In the genomic region with DNA sequence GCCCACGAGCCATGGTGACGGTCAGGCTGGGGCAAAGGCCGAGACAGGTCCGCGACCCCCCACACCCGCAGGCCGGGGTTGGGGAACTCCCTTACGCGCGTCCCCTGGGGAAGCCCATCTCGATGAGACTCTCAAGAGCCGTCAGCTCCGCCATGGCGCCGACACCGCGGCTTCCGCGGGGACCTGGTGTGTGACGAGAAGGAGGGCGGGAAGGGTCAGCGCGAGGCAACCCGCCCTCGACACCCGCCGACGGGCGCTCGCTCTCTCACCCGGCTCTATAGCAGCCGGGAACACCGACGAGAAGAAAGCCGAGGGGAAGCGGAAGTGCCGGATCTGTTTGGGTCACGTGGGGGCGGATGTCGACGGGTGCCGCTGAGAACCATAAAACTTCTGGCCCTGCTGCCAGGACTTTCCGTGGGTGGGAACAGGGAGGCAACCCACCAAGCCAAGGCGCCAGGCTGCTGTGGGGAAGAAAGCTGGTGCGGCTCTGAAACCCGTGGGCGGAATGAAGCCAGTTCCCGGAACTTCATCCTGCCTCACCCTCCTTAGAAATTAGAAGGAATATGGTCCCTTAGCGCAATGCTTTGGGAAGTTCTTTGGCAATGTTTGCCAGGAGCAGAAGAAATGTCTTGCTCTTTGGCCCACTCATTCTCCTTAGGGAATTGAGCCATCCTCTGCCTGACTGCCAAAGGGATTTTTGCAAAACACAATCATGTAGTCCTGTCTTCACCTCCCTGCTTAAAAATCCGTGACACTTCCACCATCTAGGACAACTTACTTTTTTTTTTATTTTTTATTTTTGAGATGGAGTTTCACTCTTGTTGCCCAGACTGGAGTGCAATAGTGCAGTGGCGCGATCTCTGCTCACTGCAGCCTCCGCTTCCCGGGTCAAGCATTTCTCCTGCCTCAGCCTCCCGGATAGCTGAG, we compare ENCODE assay signal across 1 cellular context.
A peak's percentile ranks its signal among the peaks of the same experiment; 100 is the strongest.
TF ChIP-seq lines count a peak whose summit lies in the region.

A gene with protein sequence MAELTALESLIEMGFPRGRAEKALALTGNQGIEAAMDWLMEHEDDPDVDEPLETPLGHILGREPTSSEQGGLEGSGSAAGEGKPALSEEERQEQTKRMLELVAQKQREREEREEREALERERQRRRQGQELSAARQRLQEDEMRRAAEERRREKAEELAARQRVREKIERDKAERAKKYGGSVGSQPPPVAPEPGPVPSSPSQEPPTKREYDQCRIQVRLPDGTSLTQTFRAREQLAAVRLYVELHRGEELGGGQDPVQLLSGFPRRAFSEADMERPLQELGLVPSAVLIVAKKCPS (minus strand): TSS at position 304 of the 927 bp plus-strand sequence. CDS start 150 bp downstream, at position 154.

TF ChIP-seq in WTC11, 78 proteins besides CTCF, POLR2A, EP300 and RAD21 (continued from another document and continues in another):
- TF ChIP-seq, protein P1, sequence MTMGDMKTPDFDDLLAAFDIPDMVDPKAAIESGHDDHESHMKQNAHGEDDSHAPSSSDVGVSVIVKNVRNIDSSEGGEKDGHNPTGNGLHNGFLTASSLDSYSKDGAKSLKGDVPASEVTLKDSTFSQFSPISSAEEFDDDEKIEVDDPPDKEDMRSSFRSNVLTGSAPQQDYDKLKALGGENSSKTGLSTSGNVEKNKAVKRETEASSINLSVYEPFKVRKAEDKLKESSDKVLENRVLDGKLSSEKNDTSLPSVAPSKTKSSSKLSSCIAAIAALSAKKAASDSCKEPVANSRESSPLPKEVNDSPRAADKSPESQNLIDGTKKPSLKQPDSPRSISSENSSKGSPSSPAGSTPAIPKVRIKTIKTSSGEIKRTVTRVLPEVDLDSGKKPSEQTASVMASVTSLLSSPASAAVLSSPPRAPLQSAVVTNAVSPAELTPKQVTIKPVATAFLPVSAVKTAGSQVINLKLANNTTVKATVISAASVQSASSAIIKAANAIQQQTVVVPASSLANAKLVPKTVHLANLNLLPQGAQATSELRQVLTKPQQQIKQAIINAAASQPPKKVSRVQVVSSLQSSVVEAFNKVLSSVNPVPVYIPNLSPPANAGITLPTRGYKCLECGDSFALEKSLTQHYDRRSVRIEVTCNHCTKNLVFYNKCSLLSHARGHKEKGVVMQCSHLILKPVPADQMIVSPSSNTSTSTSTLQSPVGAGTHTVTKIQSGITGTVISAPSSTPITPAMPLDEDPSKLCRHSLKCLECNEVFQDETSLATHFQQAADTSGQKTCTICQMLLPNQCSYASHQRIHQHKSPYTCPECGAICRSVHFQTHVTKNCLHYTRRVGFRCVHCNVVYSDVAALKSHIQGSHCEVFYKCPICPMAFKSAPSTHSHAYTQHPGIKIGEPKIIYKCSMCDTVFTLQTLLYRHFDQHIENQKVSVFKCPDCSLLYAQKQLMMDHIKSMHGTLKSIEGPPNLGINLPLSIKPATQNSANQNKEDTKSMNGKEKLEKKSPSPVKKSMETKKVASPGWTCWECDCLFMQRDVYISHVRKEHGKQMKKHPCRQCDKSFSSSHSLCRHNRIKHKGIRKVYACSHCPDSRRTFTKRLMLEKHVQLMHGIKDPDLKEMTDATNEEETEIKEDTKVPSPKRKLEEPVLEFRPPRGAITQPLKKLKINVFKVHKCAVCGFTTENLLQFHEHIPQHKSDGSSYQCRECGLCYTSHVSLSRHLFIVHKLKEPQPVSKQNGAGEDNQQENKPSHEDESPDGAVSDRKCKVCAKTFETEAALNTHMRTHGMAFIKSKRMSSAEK (CRISPR knock-in tag; IDR thresholded peaks at IDR 0.05; ENCODE audit: borderline replicate concordance): no peak
- TF ChIP-seq RELA (CRISPR knock-in tag; IDR thresholded peaks at IDR 0.05; ENCODE audit: borderline replicate concordance): no peak
- 0 out of 2 replicates have a peak, but pooled peaks have one; percentile 38 for TF ChIP-seq ATF1 (CRISPR knock-in tag; IDR thresholded peaks at IDR 0.05)
- TF ChIP-seq, protein P2, sequence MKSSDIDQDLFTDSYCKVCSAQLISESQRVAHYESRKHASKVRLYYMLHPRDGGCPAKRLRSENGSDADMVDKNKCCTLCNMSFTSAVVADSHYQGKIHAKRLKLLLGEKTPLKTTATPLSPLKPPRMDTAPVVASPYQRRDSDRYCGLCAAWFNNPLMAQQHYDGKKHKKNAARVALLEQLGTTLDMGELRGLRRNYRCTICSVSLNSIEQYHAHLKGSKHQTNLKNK (CRISPR knock-in tag; IDR thresholded peaks at IDR 0.05): no peak
- no peak for TF ChIP-seq OVOL2 (CRISPR knock-in tag; IDR thresholded peaks at IDR 0.05; ENCODE audit: borderline replicate concordance)
- TF ChIP-seq CREM (CRISPR knock-in tag; IDR thresholded peaks at IDR 0.05): 0 out of 2 replicates have a peak, but pooled peaks have one; percentile 39
- no peak for TF ChIP-seq ZNF138 (CRISPR knock-in tag; conservative IDR thresholded peaks at IDR 0.05)
- TF ChIP-seq, protein P3, sequence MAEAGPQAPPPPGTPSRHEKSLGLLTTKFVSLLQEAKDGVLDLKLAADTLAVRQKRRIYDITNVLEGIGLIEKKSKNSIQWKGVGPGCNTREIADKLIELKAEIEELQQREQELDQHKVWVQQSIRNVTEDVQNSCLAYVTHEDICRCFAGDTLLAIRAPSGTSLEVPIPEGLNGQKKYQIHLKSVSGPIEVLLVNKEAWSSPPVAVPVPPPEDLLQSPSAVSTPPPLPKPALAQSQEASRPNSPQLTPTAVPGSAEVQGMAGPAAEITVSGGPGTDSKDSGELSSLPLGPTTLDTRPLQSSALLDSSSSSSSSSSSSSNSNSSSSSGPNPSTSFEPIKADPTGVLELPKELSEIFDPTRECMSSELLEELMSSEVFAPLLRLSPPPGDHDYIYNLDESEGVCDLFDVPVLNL (CRISPR knock-in tag; IDR thresholded peaks at IDR 0.05; ENCODE audit: borderline replicate concordance, low read depth): no peak
- TF ChIP-seq, protein P4, sequence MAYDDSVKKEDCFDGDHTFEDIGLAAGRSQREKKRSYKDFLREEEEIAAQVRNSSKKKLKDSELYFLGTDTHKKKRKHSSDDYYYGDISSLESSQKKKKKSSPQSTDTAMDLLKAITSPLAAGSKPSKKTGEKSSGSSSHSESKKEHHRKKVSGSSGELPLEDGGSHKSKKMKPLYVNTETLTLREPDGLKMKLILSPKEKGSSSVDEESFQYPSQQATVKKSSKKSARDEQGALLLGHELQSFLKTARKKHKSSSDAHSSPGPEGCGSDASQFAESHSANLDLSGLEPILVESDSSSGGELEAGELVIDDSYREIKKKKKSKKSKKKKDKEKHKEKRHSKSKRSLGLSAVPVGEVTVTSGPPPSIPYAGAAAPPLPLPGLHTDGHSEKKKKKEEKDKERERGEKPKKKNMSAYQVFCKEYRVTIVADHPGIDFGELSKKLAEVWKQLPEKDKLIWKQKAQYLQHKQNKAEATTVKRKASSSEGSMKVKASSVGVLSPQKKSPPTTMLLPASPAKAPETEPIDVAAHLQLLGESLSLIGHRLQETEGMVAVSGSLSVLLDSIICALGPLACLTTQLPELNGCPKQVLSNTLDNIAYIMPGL (CRISPR knock-in tag; IDR thresholded peaks at IDR 0.05): peak; percentile 58; the same call in 1 of the 2 replicates
- TF ChIP-seq IRF2 (CRISPR knock-in tag; IDR thresholded peaks at IDR 0.05; ENCODE audit: borderline replicate concordance, low read depth): no peak
- no peak for TF ChIP-seq ZNF121 (CRISPR knock-in tag; IDR thresholded peaks at IDR 0.05)
- TF ChIP-seq, protein P5, sequence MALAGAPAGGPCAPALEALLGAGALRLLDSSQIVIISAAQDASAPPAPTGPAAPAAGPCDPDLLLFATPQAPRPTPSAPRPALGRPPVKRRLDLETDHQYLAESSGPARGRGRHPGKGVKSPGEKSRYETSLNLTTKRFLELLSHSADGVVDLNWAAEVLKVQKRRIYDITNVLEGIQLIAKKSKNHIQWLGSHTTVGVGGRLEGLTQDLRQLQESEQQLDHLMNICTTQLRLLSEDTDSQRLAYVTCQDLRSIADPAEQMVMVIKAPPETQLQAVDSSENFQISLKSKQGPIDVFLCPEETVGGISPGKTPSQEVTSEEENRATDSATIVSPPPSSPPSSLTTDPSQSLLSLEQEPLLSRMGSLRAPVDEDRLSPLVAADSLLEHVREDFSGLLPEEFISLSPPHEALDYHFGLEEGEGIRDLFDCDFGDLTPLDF (CRISPR knock-in tag; IDR thresholded peaks at IDR 0.05): no peak
- no peak for TF ChIP-seq NR3C1 (CRISPR knock-in tag; conservative IDR thresholded peaks at IDR 0.05; ENCODE audit: low read depth)
- TF ChIP-seq NFE2L1 (CRISPR knock-in tag; IDR thresholded peaks at IDR 0.05): no peak
- TF ChIP-seq, protein P6, sequence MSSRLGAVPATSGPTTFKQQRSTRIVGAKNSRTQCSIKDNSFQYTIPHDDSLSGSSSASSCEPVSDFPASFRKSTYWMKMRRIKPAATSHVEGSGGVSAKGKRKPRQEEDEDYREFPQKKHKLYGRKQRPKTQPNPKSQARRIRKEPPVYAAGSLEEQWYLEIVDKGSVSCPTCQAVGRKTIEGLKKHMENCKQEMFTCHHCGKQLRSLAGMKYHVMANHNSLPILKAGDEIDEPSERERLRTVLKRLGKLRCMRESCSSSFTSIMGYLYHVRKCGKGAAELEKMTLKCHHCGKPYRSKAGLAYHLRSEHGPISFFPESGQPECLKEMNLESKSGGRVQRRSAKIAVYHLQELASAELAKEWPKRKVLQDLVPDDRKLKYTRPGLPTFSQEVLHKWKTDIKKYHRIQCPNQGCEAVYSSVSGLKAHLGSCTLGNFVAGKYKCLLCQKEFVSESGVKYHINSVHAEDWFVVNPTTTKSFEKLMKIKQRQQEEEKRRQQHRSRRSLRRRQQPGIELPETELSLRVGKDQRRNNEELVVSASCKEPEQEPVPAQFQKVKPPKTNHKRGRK (CRISPR knock-in tag; IDR thresholded peaks at IDR 0.05; ENCODE audit: borderline replicate concordance): no peak
- TF ChIP-seq ZNF317 (CRISPR knock-in tag; IDR thresholded peaks at IDR 0.05; ENCODE audit: borderline replicate concordance, low read depth): no peak
- TF ChIP-seq CREB1 (CRISPR knock-in tag; IDR thresholded peaks at IDR 0.05): 0 out of 2 replicates have a peak, but pooled peaks have one; percentile 51
- TF ChIP-seq, protein P7, sequence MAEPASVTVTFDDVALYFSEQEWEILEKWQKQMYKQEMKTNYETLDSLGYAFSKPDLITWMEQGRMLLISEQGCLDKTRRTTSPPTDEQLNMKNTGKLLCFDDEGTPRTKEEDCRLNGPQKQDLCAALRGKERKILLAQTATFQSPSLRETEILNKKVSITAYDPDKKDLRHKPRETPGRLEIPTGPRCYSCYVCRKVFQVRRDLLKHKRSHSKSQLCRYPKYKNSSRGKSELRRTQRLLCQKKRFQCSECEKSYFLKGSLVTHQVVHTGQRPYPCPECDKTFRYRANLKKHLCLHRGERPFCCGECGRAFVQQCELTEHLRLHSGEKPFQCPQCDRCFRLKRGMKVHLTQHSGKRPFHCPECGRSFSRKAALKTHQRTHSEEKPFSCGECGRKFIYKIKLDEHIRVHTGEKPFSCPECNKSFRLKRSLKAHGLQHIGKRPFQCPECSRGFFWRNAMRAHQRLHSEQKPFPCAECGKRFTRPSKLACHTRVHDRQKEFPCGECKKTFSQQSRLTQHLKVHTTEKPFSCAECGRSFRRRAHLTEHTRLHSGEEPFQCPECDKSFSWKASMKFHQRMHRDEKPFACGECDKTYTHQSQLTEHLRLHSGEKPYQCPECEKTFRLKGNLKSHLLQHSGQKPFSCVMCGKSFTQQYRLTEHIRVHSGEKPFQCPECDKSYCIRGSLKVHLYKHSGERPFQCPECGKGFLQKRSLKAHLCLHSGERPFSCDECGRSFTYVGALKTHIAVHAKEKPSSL (CRISPR knock-in tag; conservative IDR thresholded peaks at IDR 0.05): no peak
- TF ChIP-seq, protein P8, sequence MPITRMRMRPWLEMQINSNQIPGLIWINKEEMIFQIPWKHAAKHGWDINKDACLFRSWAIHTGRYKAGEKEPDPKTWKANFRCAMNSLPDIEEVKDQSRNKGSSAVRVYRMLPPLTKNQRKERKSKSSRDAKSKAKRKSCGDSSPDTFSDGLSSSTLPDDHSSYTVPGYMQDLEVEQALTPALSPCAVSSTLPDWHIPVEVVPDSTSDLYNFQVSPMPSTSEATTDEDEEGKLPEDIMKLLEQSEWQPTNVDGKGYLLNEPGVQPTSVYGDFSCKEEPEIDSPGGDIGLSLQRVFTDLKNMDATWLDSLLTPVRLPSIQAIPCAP (CRISPR knock-in tag; IDR thresholded peaks at IDR 0.05): 0 out of 2 replicates have a peak, but pooled peaks have one; percentile 78
- TF ChIP-seq FOXP1 (CRISPR knock-in tag; IDR thresholded peaks at IDR 0.05; ENCODE audit: borderline replicate concordance): peak; percentile 71; the same call in 1 of the 2 replicates
- TF ChIP-seq, protein P9, sequence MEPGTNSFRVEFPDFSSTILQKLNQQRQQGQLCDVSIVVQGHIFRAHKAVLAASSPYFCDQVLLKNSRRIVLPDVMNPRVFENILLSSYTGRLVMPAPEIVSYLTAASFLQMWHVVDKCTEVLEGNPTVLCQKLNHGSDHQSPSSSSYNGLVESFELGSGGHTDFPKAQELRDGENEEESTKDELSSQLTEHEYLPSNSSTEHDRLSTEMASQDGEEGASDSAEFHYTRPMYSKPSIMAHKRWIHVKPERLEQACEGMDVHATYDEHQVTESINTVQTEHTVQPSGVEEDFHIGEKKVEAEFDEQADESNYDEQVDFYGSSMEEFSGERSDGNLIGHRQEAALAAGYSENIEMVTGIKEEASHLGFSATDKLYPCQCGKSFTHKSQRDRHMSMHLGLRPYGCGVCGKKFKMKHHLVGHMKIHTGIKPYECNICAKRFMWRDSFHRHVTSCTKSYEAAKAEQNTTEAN (CRISPR knock-in tag; IDR thresholded peaks at IDR 0.05): no peak
- TF ChIP-seq FOXJ3 (CRISPR knock-in tag; IDR thresholded peaks at IDR 0.05; ENCODE audit: borderline replicate concordance): no peak
- TF ChIP-seq SOX15 (CRISPR knock-in tag; IDR thresholded peaks at IDR 0.05): no peak
- TF ChIP-seq MXD4 (CRISPR knock-in tag; IDR thresholded peaks at IDR 0.05; ENCODE audit: borderline replicate concordance): no peak
- peak; percentile 98 for TF ChIP-seq FOXK1 (CRISPR knock-in tag; IDR thresholded peaks at IDR 0.05)
- no peak for TF ChIP-seq EMX1 (CRISPR knock-in tag; IDR thresholded peaks at IDR 0.05)
- TF ChIP-seq TP53 (CRISPR knock-in tag; IDR thresholded peaks at IDR 0.05): no peak
- TF ChIP-seq, protein P10, sequence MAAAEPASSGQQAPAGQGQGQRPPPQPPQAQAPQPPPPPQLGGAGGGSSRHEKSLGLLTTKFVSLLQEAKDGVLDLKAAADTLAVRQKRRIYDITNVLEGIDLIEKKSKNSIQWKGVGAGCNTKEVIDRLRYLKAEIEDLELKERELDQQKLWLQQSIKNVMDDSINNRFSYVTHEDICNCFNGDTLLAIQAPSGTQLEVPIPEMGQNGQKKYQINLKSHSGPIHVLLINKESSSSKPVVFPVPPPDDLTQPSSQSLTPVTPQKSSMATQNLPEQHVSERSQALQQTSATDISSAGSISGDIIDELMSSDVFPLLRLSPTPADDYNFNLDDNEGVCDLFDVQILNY (CRISPR knock-in tag; IDR thresholded peaks at IDR 0.05): peak; percentile 72; the same call in 1 of the 2 replicates
- TF ChIP-seq PRRX2 (CRISPR knock-in tag; IDR thresholded peaks at IDR 0.05): no peak
- no peak for TF ChIP-seq ZNF263 (CRISPR knock-in tag; IDR thresholded peaks at IDR 0.05; ENCODE audit: low read depth)
- no peak for TF ChIP-seq TCF7 (CRISPR knock-in tag; IDR thresholded peaks at IDR 0.05; ENCODE audit: low read depth)
